ENCODE assay signal across 19 cellular contexts in genomic region chr3:64766463-64766862, GRCh38.
"Had no signal": no experiment of that assay in that cellular context is flagged by ENCODE, and none has a peak within 500 bp of the region (broad histone marks: within the 10 kb centered on the region; RNA-seq: fewer than 3 reads in every experiment).

No MANE protein-coding gene starts in this region.

- H3K27me3 Mint-ChIP-seq: activated CD4-positive, alpha-beta T cell treated with anti-CD3 and anti-CD28 coated beads, Interleukin-2, amount 10 ng/mL, durations not matched to agents 24 days and 14 days; activated naive CD8-positive, alpha-beta T cell treated with anti-CD3 and anti-CD28 coated beads, Interleukin-2, amount 10 ng/mL, durations not matched to agents 7 days and 5 days; T-helper 17 cell had no signal

- H3K4me3 ChIP-seq: esophagus muscularis mucosa, skin epidermis, upper lobe of left lung had no signal

- H3K4me1 Mint-ChIP-seq: activated CD4-positive, alpha-beta T cell treated with anti-CD3 and anti-CD28 coated beads, Interleukin-2, amount 10 ng/mL, durations not matched to agents 24 days and 14 days; activated naive CD8-positive, alpha-beta T cell treated with anti-CD3 and anti-CD28 coated beads, Interleukin-2, amount 10 ng/mL, durations not matched to agents 7 days and 5 days; T-helper 17 cell had no signal

- H3K36me3 Mint-ChIP-seq: activated naive CD8-positive, alpha-beta T cell treated with anti-CD3 and anti-CD28 coated beads, Interleukin-2, amount 10 ng/mL, durations not matched to agents 7 days and 5 days had no signal

- ATAC-seq: activated T-cell treated with anti-CD3 and anti-CD28 coated beads, Interleukin-2, amount 50 U/mL, for 72 hours; T-helper 17 cell had no signal

- H3K27ac Mint-ChIP-seq: activated CD4-positive, alpha-beta T cell treated with anti-CD3 and anti-CD28 coated beads, Interleukin-2, amount 10 ng/mL, durations not matched to agents 24 days and 14 days; activated naive CD8-positive, alpha-beta T cell treated with anti-CD3 and anti-CD28 coated beads, Interleukin-2, amount 10 ng/mL, durations not matched to agents 7 days and 5 days; activated T-cell treated with anti-CD3 and anti-CD28 coated beads, Interleukin-2, amount 50 U/mL, for 72 hours; T-helper 17 cell had no signal

- DNase-seq: activated CD4-positive, alpha-beta T cell treated with anti-CD3 and anti-CD28 coated beads, Interleukin-2, amount 10 ng/mL, durations not matched to agents 24 days and 14 days; activated CD4-positive, CD25-positive, alpha-beta regulatory T cell; activated CD8-positive, alpha-beta memory T cell treated with anti-CD3 and anti-CD28 coated beads, Interleukin-2, amount 50 U/mL, for 48 hours; activated gamma-delta T cell treated with Interleukin-2 at 50 U/mL for 16 hours; activated naive CD8-positive, alpha-beta T cell treated with anti-CD3 and anti-CD28 coated beads, Interleukin-2, amount 10 ng/mL, durations not matched to agents 7 days and 5 days; activated T-cell treated with anti-CD3 and anti-CD28 coated beads, Interleukin-2, amount 50 U/mL, for 72 hours; anterior cingulate cortex; dorsolateral prefrontal cortex; foreskin fibroblast; glutamatergic neuron; kidney glomerular epithelial cell; stimulated activated CD4-positive, alpha-beta T cell treated with anti-CD3 and anti-CD28 coated beads, Interleukin-4, amount 100 ng/mL, for 24 hours; stimulated activated naive CD4-positive, alpha-beta T cell treated with Interleukin-2 at 50 U/mL for 16 hours; T-helper 17 cell; upper lobe of left lung had no signal

- H3K9me3 Mint-ChIP-seq: activated CD4-positive, alpha-beta T cell treated with anti-CD3 and anti-CD28 coated beads, Interleukin-2, amount 10 ng/mL, durations not matched to agents 24 days and 14 days had no signal

- H3K27ac ChIP-seq: esophagus muscularis mucosa, neutrophil, parathyroid adenoma, skin epidermis, upper lobe of left lung had no signal

- H3K4me3 Mint-ChIP-seq: activated CD4-positive, alpha-beta T cell treated with anti-CD3 and anti-CD28 coated beads, Interleukin-2, amount 10 ng/mL, durations not matched to agents 24 days and 14 days; activated naive CD8-positive, alpha-beta T cell treated with anti-CD3 and anti-CD28 coated beads, Interleukin-2, amount 10 ng/mL, durations not matched to agents 7 days and 5 days; activated T-cell treated with anti-CD3 and anti-CD28 coated beads, Interleukin-2, amount 50 U/mL, for 72 hours; T-helper 17 cell had no signal
